2 cellular contexts compared by ENCODE assay signal in the genomic region with DNA sequence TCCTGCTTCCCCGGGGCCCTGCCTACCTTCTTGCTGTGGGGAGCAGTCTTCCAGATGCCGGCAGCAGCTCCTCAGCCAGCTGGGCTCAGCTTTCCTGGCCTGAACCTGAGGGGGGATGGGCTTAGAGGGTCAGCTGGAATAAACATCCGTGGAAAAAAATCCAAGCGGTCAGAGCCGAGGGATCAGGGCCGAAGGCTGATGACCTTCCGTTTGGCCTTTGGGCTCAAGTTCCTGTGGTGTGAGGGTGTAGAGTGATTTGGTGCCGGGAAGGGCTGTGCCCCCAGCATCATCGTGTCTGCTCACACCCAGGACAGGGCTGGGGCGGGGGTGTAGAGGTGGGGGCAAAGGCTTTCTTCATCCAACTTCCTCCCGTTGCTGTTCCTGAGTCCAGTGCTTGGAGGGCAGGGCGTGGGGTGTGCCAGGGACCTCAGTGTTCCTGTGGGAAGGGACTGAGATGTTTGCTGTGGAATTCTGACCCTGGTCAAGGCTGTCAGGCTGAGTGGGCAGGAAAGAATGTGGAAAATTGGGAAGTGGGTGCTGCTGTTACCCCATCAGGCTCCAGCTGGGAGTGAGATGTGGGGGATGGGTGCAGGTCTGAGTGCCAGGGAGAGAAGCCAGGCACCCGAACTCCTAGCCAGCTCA.
TF ChIP-seq lines count a peak whose summit lies in the region.

No MANE protein-coding gene starts in this region.

TF ChIP-seq in GM23338, 12 proteins besides CTCF, POLR2A, EP300 and RAD21 (continues in another document):
- TF ChIP-seq, protein P1, sequence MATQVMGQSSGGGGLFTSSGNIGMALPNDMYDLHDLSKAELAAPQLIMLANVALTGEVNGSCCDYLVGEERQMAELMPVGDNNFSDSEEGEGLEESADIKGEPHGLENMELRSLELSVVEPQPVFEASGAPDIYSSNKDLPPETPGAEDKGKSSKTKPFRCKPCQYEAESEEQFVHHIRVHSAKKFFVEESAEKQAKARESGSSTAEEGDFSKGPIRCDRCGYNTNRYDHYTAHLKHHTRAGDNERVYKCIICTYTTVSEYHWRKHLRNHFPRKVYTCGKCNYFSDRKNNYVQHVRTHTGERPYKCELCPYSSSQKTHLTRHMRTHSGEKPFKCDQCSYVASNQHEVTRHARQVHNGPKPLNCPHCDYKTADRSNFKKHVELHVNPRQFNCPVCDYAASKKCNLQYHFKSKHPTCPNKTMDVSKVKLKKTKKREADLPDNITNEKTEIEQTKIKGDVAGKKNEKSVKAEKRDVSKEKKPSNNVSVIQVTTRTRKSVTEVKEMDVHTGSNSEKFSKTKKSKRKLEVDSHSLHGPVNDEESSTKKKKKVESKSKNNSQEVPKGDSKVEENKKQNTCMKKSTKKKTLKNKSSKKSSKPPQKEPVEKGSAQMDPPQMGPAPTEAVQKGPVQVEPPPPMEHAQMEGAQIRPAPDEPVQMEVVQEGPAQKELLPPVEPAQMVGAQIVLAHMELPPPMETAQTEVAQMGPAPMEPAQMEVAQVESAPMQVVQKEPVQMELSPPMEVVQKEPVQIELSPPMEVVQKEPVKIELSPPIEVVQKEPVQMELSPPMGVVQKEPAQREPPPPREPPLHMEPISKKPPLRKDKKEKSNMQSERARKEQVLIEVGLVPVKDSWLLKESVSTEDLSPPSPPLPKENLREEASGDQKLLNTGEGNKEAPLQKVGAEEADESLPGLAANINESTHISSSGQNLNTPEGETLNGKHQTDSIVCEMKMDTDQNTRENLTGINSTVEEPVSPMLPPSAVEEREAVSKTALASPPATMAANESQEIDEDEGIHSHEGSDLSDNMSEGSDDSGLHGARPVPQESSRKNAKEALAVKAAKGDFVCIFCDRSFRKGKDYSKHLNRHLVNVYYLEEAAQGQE (IDR thresholded peaks at IDR 0.05; ENCODE audit: unreplicated experiment) = no peak
- TF ChIP-seq STAT1 (IDR thresholded peaks at IDR 0.05; ENCODE audit: unreplicated experiment) (no peak), ZNF114 (CRISPR knock-in tag; IDR thresholded peaks at IDR 0.05) (no peak), POLR2AphosphoS5 (IDR thresholded peaks at IDR 0.05; ENCODE audit: low read depth) (no peak), CREB1 (CRISPR knock-in tag; IDR thresholded peaks at IDR 0.05; ENCODE audit: low read depth) (no peak), NANOG (IDR thresholded peaks at IDR 0.05; ENCODE audit: borderline replicate concordance) (no peak), EZH2phosphoT487 (IDR thresholded peaks at IDR 0.05; ENCODE audit: unreplicated experiment) (no peak), JUNB (IDR thresholded peaks at IDR 0.05; ENCODE audit: unreplicated experiment) (no peak)
- TF ChIP-seq, protein P2, sequence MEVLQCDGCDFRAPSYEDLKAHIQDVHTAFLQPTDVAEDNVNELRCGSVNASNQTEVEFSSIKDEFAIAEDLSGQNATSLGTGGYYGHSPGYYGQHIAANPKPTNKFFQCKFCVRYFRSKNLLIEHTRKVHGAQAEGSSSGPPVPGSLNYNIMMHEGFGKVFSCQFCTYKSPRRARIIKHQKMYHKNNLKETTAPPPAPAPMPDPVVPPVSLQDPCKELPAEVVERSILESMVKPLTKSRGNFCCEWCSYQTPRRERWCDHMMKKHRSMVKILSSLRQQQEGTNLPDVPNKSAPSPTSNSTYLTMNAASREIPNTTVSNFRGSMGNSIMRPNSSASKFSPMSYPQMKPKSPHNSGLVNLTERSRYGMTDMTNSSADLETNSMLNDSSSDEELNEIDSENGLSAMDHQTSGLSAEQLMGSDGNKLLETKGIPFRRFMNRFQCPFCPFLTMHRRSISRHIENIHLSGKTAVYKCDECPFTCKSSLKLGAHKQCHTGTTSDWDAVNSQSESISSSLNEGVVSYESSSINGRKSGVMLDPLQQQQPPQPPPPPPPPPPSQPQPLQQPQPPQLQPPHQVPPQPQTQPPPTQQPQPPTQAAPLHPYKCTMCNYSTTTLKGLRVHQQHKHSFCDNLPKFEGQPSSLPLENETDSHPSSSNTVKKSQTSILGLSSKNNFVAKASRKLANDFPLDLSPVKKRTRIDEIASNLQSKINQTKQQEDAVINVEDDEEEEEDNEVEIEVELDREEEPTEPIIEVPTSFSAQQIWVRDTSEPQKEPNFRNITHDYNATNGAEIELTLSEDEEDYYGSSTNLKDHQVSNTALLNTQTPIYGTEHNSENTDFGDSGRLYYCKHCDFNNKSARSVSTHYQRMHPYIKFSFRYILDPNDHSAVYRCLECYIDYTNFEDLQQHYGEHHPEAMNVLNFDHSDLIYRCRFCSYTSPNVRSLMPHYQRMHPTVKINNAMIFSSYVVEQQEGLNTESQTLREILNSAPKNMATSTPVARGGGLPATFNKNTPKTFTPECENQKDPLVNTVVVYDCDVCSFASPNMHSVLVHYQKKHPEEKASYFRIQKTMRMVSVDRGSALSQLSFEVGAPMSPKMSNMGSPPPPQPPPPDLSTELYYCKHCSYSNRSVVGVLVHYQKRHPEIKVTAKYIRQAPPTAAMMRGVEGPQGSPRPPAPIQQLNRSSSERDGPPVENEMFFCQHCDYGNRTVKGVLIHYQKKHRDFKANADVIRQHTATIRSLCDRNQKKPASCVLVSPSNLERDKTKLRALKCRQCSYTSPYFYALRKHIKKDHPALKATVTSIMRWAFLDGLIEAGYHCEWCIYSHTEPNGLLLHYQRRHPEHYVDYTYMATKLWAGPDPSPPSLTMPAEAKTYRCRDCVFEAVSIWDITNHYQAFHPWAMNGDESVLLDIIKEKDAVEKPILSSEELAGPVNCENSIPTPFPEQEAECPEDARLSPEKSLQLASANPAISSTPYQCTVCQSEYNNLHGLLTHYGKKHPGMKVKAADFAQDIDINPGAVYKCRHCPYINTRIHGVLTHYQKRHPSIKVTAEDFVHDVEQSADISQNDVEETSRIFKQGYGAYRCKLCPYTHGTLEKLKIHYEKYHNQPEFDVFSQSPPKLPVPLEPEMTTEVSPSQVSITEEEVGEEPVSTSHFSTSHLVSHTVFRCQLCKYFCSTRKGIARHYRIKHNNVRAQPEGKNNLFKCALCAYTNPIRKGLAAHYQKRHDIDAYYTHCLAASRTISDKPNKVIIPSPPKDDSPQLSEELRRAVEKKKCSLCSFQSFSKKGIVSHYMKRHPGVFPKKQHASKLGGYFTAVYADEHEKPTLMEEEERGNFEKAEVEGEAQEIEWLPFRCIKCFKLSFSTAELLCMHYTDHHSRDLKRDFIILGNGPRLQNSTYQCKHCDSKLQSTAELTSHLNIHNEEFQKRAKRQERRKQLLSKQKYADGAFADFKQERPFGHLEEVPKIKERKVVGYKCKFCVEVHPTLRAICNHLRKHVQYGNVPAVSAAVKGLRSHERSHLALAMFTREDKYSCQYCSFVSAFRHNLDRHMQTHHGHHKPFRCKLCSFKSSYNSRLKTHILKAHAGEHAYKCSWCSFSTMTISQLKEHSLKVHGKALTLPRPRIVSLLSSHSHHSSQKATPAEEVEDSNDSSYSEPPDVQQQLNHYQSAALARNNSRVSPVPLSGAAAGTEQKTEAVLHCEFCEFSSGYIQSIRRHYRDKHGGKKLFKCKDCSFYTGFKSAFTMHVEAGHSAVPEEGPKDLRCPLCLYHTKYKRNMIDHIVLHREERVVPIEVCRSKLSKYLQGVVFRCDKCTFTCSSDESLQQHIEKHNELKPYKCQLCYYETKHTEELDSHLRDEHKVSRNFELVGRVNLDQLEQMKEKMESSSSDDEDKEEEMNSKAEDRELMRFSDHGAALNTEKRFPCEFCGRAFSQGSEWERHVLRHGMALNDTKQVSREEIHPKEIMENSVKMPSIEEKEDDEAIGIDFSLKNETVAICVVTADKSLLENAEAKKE (CRISPR knock-in tag; IDR thresholded peaks at IDR 0.05) = no peak

TF ChIP-seq in HepG2, 621 proteins besides CTCF, POLR2A, EP300 and RAD21 (continues in another document):
- no peak for TF ChIP-seq SKI (IDR thresholded peaks at IDR 0.05; ENCODE audit: partially characterized antibody)
- TF ChIP-seq HOXD1 (CRISPR knock-in tag; IDR thresholded peaks at IDR 0.05) = no peak
- no peak for TF ChIP-seq ZNF720 (CRISPR knock-in tag; IDR thresholded peaks at IDR 0.05)
- peak; percentile 87 for TF ChIP-seq PITX1 (CRISPR knock-in tag; IDR thresholded peaks at IDR 0.05)
- TF ChIP-seq, protein P3, sequence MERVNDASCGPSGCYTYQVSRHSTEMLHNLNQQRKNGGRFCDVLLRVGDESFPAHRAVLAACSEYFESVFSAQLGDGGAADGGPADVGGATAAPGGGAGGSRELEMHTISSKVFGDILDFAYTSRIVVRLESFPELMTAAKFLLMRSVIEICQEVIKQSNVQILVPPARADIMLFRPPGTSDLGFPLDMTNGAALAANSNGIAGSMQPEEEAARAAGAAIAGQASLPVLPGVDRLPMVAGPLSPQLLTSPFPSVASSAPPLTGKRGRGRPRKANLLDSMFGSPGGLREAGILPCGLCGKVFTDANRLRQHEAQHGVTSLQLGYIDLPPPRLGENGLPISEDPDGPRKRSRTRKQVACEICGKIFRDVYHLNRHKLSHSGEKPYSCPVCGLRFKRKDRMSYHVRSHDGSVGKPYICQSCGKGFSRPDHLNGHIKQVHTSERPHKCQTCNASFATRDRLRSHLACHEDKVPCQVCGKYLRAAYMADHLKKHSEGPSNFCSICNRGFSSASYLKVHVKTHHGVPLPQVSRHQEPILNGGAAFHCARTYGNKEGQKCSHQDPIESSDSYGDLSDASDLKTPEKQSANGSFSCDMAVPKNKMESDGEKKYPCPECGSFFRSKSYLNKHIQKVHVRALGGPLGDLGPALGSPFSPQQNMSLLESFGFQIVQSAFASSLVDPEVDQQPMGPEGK (CRISPR knock-in tag; IDR thresholded peaks at IDR 0.05) = peak; percentile 85
- TF ChIP-seq SOX13 (IDR thresholded peaks at IDR 0.05) = no peak
- TF ChIP-seq SOX13 (CRISPR knock-in tag; conservative IDR thresholded peaks at IDR 0.05 in 1 of 2, IDR thresholded peaks at IDR 0.05 in 1 of 2) = peak in 1 of 2 experiments; percentile 29; a peak in 1 of 4 replicates
- TF ChIP-seq FOXJ3 (CRISPR knock-in tag; IDR thresholded peaks at IDR 0.05; ENCODE audit: borderline replicate concordance) = 0 out of 2 replicates have a peak, but pooled peaks have one; percentile 27
- peak; percentile 79 for TF ChIP-seq MED1 (CRISPR knock-in tag; IDR thresholded peaks at IDR 0.05)
- TF ChIP-seq HDAC1 (CRISPR knock-in tag; IDR thresholded peaks at IDR 0.05) = peak; percentile 87
- TF ChIP-seq SP5 (CRISPR knock-in tag; IDR thresholded peaks at IDR 0.05; ENCODE audit: borderline replicate concordance, low read depth) = peak; percentile 40; the same call in 1 of the 2 replicates
- TF ChIP-seq ZNF589 (CRISPR knock-in tag; conservative IDR thresholded peaks at IDR 0.05) = no peak
- no peak for TF ChIP-seq ZNF160 (CRISPR knock-in tag; IDR thresholded peaks at IDR 0.05)
- TF ChIP-seq, protein P4, sequence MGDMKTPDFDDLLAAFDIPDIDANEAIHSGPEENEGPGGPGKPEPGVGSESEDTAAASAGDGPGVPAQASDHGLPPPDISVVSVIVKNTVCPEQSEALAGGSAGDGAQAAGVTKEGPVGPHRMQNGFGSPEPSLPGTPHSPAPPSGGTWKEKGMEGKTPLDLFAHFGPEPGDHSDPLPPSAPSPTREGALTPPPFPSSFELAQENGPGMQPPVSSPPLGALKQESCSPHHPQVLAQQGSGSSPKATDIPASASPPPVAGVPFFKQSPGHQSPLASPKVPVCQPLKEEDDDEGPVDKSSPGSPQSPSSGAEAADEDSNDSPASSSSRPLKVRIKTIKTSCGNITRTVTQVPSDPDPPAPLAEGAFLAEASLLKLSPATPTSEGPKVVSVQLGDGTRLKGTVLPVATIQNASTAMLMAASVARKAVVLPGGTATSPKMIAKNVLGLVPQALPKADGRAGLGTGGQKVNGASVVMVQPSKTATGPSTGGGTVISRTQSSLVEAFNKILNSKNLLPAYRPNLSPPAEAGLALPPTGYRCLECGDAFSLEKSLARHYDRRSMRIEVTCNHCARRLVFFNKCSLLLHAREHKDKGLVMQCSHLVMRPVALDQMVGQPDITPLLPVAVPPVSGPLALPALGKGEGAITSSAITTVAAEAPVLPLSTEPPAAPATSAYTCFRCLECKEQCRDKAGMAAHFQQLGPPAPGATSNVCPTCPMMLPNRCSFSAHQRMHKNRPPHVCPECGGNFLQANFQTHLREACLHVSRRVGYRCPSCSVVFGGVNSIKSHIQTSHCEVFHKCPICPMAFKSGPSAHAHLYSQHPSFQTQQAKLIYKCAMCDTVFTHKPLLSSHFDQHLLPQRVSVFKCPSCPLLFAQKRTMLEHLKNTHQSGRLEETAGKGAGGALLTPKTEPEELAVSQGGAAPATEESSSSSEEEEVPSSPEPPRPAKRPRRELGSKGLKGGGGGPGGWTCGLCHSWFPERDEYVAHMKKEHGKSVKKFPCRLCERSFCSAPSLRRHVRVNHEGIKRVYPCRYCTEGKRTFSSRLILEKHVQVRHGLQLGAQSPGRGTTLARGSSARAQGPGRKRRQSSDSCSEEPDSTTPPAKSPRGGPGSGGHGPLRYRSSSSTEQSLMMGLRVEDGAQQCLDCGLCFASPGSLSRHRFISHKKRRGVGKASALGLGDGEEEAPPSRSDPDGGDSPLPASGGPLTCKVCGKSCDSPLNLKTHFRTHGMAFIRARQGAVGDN (CRISPR knock-in tag; IDR thresholded peaks at IDR 0.05) = peak; percentile 53
- peak; percentile 72; the same call in 1 of the 2 replicates for TF ChIP-seq ZNF501 (CRISPR knock-in tag; IDR thresholded peaks at IDR 0.05)
- TF ChIP-seq, protein P5, sequence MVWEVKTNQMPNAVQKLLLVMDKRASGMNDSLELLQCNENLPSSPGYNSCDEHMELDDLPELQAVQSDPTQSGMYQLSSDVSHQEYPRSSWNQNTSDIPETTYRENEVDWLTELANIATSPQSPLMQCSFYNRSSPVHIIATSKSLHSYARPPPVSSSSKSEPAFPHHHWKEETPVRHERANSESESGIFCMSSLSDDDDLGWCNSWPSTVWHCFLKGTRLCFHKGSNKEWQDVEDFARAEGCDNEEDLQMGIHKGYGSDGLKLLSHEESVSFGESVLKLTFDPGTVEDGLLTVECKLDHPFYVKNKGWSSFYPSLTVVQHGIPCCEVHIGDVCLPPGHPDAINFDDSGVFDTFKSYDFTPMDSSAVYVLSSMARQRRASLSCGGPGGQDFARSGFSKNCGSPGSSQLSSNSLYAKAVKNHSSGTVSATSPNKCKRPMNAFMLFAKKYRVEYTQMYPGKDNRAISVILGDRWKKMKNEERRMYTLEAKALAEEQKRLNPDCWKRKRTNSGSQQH (CRISPR knock-in tag; IDR thresholded peaks at IDR 0.05; ENCODE audit: low read depth) = 0 out of 2 replicates have a peak, but pooled peaks have one; percentile 11
- TF ChIP-seq GABPB1 (CRISPR knock-in tag; IDR thresholded peaks at IDR 0.05) = 0 out of 2 replicates have a peak, but pooled peaks have one; percentile 21
- TF ChIP-seq TBX2 (CRISPR knock-in tag; IDR thresholded peaks at IDR 0.05; ENCODE audit: borderline replicate concordance) = peak; percentile 53; the same call in 1 of the 2 replicates
- TF ChIP-seq FOXP1 (IDR thresholded peaks at IDR 0.05) = no peak
- peak; percentile 66 for TF ChIP-seq FOXP1 (CRISPR knock-in tag; IDR thresholded peaks at IDR 0.05)
- TF ChIP-seq, protein P6, sequence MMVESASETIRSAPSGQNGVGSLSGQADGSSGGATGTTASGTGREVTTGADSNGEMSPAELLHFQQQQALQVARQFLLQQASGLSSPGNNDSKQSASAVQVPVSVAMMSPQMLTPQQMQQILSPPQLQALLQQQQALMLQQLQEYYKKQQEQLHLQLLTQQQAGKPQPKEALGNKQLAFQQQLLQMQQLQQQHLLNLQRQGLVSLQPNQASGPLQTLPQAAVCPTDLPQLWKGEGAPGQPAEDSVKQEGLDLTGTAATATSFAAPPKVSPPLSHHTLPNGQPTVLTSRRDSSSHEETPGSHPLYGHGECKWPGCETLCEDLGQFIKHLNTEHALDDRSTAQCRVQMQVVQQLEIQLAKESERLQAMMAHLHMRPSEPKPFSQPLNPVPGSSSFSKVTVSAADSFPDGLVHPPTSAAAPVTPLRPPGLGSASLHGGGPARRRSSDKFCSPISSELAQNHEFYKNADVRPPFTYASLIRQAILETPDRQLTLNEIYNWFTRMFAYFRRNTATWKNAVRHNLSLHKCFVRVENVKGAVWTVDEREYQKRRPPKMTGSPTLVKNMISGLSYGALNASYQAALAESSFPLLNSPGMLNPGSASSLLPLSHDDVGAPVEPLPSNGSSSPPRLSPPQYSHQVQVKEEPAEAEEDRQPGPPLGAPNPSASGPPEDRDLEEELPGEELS (CRISPR knock-in tag; IDR thresholded peaks at IDR 0.05) = peak; percentile 87
